1 cellular context compared by ENCODE assay signal in the genomic region with DNA sequence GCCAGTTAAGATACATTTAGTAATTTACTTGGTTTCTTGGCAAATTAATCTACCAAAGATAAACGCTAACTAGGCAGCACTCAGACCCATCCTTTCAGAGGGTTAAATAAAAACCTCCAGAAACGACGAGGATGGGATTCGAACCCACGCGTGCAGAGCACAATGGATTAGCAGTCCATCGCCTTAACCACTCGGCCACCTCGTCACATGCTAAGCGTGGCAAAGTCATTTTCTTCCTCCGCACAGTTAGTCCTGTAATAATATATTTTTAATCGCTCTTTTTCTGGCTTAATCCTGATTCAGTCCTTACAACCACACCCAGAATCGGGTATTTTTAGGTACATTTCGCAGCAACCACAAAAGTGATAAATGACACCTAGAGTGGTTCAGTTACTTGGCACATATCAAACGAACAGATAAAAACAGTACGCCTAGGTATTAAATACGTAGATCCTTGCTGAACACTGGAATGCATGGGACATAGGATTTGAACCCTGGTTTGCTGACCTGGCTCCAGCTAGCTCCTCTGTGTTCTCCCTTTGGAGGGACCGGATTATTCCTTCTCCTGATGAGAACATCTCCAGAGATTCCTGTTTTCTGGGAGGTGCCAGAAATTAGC.
TF ChIP-seq lines count a peak whose summit lies in the region.

No MANE protein-coding gene starts in this region.

TF ChIP-seq in HEK293, 187 proteins besides CTCF, POLR2A, EP300 and RAD21 (continued from another document):
- no peak for TF ChIP-seq ZNF670 (tag by site-specific recombination; IDR thresholded peaks at IDR 0.05; ENCODE audit: low read depth)
- no peak for TF ChIP-seq ZNF423 (tag by site-specific recombination; IDR thresholded peaks at IDR 0.05)
- no peak for TF ChIP-seq ZNF560 (tag by site-specific recombination; IDR thresholded peaks at IDR 0.05; ENCODE audit: borderline replicate concordance)
- no peak; the same call in 1 of the 2 replicates for TF ChIP-seq KLF9 (tag by site-specific recombination; IDR thresholded peaks at IDR 0.05; ENCODE audit: low read depth)
- TF ChIP-seq, protein P1, sequence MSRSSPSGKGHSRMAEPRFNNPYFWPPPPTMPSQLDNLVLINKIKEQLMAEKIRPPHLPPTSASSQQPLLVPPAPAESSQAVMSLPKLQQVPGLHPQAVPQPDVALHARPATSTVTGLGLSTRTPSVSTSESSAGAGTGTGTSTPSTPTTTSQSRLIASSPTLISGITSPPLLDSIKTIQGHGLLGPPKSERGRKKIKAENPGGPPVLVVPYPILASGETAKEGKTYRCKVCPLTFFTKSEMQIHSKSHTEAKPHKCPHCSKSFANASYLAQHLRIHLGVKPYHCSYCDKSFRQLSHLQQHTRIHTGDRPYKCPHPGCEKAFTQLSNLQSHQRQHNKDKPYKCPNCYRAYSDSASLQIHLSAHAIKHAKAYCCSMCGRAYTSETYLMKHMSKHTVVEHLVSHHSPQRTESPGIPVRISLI (tag by site-specific recombination; IDR thresholded peaks at IDR 0.05), result peak; percentile 83; the same call in 1 of the 2 replicates
